ENCODE assay signal across 10 cellular contexts in the genomic region with DNA sequence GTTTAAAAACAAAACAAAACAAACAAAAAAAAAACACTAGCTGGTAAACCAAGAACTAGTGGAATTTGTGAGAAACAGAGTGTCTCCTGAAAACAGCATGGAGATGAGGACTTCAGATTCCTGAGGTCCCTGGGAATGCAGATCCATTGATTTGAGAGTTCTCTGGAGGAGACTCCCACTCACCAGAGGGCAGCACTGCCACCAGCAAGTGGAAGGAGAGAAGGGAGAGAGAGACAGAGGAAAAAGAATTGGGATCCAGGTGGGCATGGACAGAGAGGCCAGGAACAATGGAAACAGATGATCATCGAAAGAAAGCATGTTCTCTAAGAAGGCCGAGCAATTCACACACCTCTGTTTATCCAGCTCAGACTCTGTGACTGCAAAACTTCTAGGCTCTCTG. TPM values are rescaled to one million over a fixed set of nuclear protein-coding genes. Genes with fewer than 3 reads are reported as not detected.
DNase-seq lines count a peak whose midpoint lies in the region; ATAC-seq, FAIRE-seq and TF ChIP-seq lines count a peak whose summit lies in the region.
"Had no signal": no experiment of that assay in that cellular context is flagged by ENCODE, and none has a peak within 500 bp of the region (broad histone marks: within the 10 kb centered on the region; RNA-seq: fewer than 3 reads in every experiment).

No MANE protein-coding gene starts in this region.

- intact Hi-C loops in endothelial cell of umbilical vein (cut with micrococcal nuclease), result loop anchor here (1.0 kb wide), 5 partner anchors 75 to 383 kb away; no protein-coding TSS in a partner anchor

- no peaks in the 10 kb centered on the region for H3K9me1 ChIP-seq in endothelial cell of umbilical vein (replicated peaks; ENCODE audit: control insufficient read depth, extremely low read depth, insufficient read depth, low read length)

- no peaks in the 10 kb centered on the region for H3K4me1 ChIP-seq in endothelial cell of umbilical vein (ENCODE audit: control insufficient read depth, extremely low read depth, insufficient read depth, low read length)

- no peaks in the 10 kb centered on the region for H3K36me3 ChIP-seq in endothelial cell of umbilical vein (ENCODE audit: control insufficient read depth in 2 of 2, extremely low read depth in 1 of 2, insufficient read depth in 2 of 2, low read length in 2 of 2)

- BruUV-seq in endothelial cell of umbilical vein (replicated peaks; lab: Mats Ljungman, UMichigan), result no TSS peak

- CTCF ChIA-PET in endothelial cell of umbilical vein (lab: Charles Lee), result interaction anchor here (0.9 to 2.9 kb wide), 5 partner anchors 18 to 275 kb away, joined by 3 to 34 read pairs (median 3); no protein-coding TSS in a partner anchor

- peak; percentile 59 for FAIRE-seq in endothelial cell of umbilical vein (lab: Jason Lieb, UNC)
- FAIRE-seq: A204.1 had no signal

- ATAC-seq in GM21529 (IDR thresholded peaks at IDR 0.05; ENCODE audit: unreplicated experiment) (no peak), HG02938 (IDR thresholded peaks at IDR 0.05; ENCODE audit: unreplicated experiment) (no peak)
- ATAC-seq in stimulated activated naive CD8-positive, alpha-beta T cell treated with anti-CD3 and anti-CD28 coated beads, Interleukin-15, Interleukin-2, amounts not matched to agents 100 U/mL and 50 U/mL, for 24 hours, result no peak

- no peak overlapping the region for H3K9ac ChIP-seq in endothelial cell of umbilical vein (replicated peaks; ENCODE audit: extremely low read depth, insufficient read depth, low read length)

- TF ChIP-seq CTCF in endothelial cell of umbilical vein (IDR thresholded peaks at IDR 0.05; ENCODE audit: extremely low read depth in 1 of 2, insufficient read depth in 1 of 2, low read depth in 1 of 2, low read length in 2 of 2) (peak; percentile 37 to 40), progenitor cell of endocrine pancreas (IDR thresholded peaks at IDR 0.05; ENCODE audit: unreplicated experiment) (peak; percentile 42)

- no peaks in the 10 kb centered on the region for H3K36me3 Mint-ChIP-seq in progenitor cell of endocrine pancreas (ENCODE audit: insufficient read depth)

- no peak overlapping the region for H3K4me3 ChIP-seq in endothelial cell of umbilical vein (replicated peaks in 1 of 3; ENCODE audit: insufficient read depth in 1 of 3, low read depth in 1 of 3, low read length in 3 of 3)

- no peak for TF ChIP-seq POLR2A in endothelial cell of umbilical vein (IDR thresholded peaks at IDR 0.05; ENCODE audit: low read depth, low read length)

- peaks cover 0 to 6% of the 10 kb centered on the region in 2 experiments for H3K27me3 ChIP-seq in endothelial cell of umbilical vein (ENCODE audit: control insufficient read depth in 2 of 2, insufficient read depth in 2 of 2, low read length in 2 of 2)

- H3K27me3 Mint-ChIP-seq in progenitor cell of endocrine pancreas, result peaks cover 90% of the 10 kb centered on the region

- dilution Hi-C loops in endothelial cell of umbilical vein (cut with MboI; ENCODE audit: extremely low pct_ligation_motif_present, low sequenced_read_pairs), result no loop called here

- H3K27ac ChIP-seq in endothelial cell of umbilical vein (ENCODE audit: insufficient read depth, low read depth, low read length), result no peak overlapping the region

- no peak overlapping the region for H3K4me2 ChIP-seq in endothelial cell of umbilical vein (ENCODE audit: insufficient read depth, low read length)

- no peaks in the 10 kb centered on the region for H3K9me3 ChIP-seq in endothelial cell of umbilical vein (replicated peaks; ENCODE audit: control insufficient read depth, insufficient read depth, low read length)

- H3K4me3 Mint-ChIP-seq in progenitor cell of endocrine pancreas (ENCODE audit: low read depth), result no peak overlapping the region
- H3K4me3 Mint-ChIP-seq: nephron had no signal

- no peaks in the 10 kb centered on the region for H4K20me1 ChIP-seq in endothelial cell of umbilical vein (replicated peaks; ENCODE audit: control insufficient read depth, extremely low read depth, insufficient read depth, low read length)

- no peaks in the 10 kb centered on the region for H3K4me1 Mint-ChIP-seq in progenitor cell of endocrine pancreas (ENCODE audit: low read depth)

- no peaks in the 10 kb centered on the region for H3K79me2 ChIP-seq in endothelial cell of umbilical vein (ENCODE audit: control insufficient read depth, insufficient read depth, low read length)

- DNase-seq in DMS53 (lab: John Stamatoyannopoulos, UW) (peak; percentile 47), DMS53 treated with DMSO at 0.1 percent for 48 hours (lab: John Stamatoyannopoulos, UW; ENCODE audit: unreplicated experiment) (no peak), NCI-H226 (peak; percentile 46), endothelial cell of umbilical vein (ENCODE audit: low read depth, low spot score) (peak; percentile 49), progenitor cell of endocrine pancreas (ENCODE audit: low spot score, unreplicated experiment) (no peak)
- DNase-seq in stimulated activated naive CD8-positive, alpha-beta T cell treated with anti-CD3 and anti-CD28 coated beads, Interleukin-15, Interleukin-2, amounts not matched to agents 100 U/mL and 50 U/mL, for 24 hours, result no peak

- H3K9me3 Mint-ChIP-seq in progenitor cell of endocrine pancreas (ENCODE audit: low read depth), result no peaks in the 10 kb centered on the region
- H3K9me3 Mint-ChIP-seq: nephron had no signal

- no peak overlapping the region for H2AFZ ChIP-seq in endothelial cell of umbilical vein (ENCODE audit: low read depth, low read length)

- H3K27ac Mint-ChIP-seq in progenitor cell of endocrine pancreas, result no peak overlapping the region

- POLR2A ChIA-PET in endothelial cell of umbilical vein (lab: Charles Lee), result interaction anchor here (0.6 kb wide), 1 partner anchor 201 kb away, joined by 4 read pairs; no protein-coding TSS in a partner anchor

TF ChIP-seq in endothelial cell of umbilical vein, 7 proteins besides CTCF, POLR2A, EP300 and RAD21:
- no peak for TF ChIP-seq EZH2 (IDR thresholded peaks at IDR 0.05; ENCODE audit: borderline replicate concordance, low read depth, low read length, severe bottlenecking)
- no peak for TF ChIP-seq JUN (IDR thresholded peaks at IDR 0.05; ENCODE audit: borderline replicate concordance, insufficient read depth, insufficient read length, low read depth)
- no peak for TF ChIP-seq MYC (IDR thresholded peaks at IDR 0.05; ENCODE audit: low read depth, low read length)
- no peak for TF ChIP-seq POLR2AphosphoS5 (IDR thresholded peaks at IDR 0.05; ENCODE audit: insufficient read depth, low read depth, low read length)
- TF ChIP-seq FOS (IDR thresholded peaks at IDR 0.05; ENCODE audit: borderline replicate concordance, insufficient read depth, low read length), result no peak
- TF ChIP-seq, protein P1, sequence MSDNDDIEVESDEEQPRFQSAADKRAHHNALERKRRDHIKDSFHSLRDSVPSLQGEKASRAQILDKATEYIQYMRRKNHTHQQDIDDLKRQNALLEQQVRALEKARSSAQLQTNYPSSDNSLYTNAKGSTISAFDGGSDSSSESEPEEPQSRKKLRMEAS (IDR thresholded peaks at IDR 0.05; ENCODE audit: insufficient read depth, insufficient read length), result no peak
- TF ChIP-seq GATA2 (IDR thresholded peaks at IDR 0.05; ENCODE audit: insufficient read depth, insufficient read length, low read depth, low read length), result no peak

RNA-seq across cellular contexts. Expression of a gene that starts 31.8 kb away (rescaled TPM):
- total RNA-seq in endothelial cell of umbilical vein (108 and 115 TPM in 2 replicates), progenitor cell of endocrine pancreas (3.0 and 5.2 TPM in 2 replicates)
- 26.7 and 34.2 TPM in 2 replicates for polyA plus RNA-seq in endothelial cell of umbilical vein
- 33.3 and 34.2 TPM in 2 replicates for polyA plus RNA-seq in endothelial cell of umbilical vein (2011; cell fraction: cytosol; rRNA removed)
- 31.6 and 32.1 TPM in 2 replicates for polyA plus RNA-seq in endothelial cell of umbilical vein (2011; cell fraction: nucleus; rRNA removed)
- polyA plus RNA-seq in endothelial cell of umbilical vein (2012), result 57.6 and 58.6 TPM in 2 replicates
- polyA minus RNA-seq in endothelial cell of umbilical vein, result 66.7 and 75.6 TPM in 2 replicates
- polyA minus RNA-seq in endothelial cell of umbilical vein (2011; cell fraction: cytosol; rRNA and poly(A)+ RNA removed), result 3.8 TPM
- 73.3 and 89.4 TPM in 2 replicates for polyA minus RNA-seq in endothelial cell of umbilical vein (2011; cell fraction: nucleus; rRNA and poly(A)+ RNA removed)

Comparison
In these comparisons a context has a peak if more than half of its experiments do, and no peak if none do; other contexts are left out.
1. DNase-seq: peak in DMS53 (single experiment), NCI-H226 (single experiment) and endothelial cell of umbilical vein (single experiment); none in DMS53 treated with DMSO at 0.1 percent for 48 hours (single experiment), progenitor cell of endocrine pancreas (single experiment) and stimulated activated naive CD8-positive, alpha-beta T cell treated with anti-CD3 and anti-CD28 coated beads, Interleukin-15, Interleukin-2, amounts not matched to agents 100 U/mL and 50 U/mL, for 24 hours (single experiment).
2. RNA of a gene that starts 31.8 kb away (total RNA-seq): 108 to 115 TPM in endothelial cell of umbilical vein; 3.0 to 5.2 TPM in progenitor cell of endocrine pancreas; every median in the first group is over 10 times any median in the second.